8 cellular contexts compared by ENCODE assay signal in the genomic region with DNA sequence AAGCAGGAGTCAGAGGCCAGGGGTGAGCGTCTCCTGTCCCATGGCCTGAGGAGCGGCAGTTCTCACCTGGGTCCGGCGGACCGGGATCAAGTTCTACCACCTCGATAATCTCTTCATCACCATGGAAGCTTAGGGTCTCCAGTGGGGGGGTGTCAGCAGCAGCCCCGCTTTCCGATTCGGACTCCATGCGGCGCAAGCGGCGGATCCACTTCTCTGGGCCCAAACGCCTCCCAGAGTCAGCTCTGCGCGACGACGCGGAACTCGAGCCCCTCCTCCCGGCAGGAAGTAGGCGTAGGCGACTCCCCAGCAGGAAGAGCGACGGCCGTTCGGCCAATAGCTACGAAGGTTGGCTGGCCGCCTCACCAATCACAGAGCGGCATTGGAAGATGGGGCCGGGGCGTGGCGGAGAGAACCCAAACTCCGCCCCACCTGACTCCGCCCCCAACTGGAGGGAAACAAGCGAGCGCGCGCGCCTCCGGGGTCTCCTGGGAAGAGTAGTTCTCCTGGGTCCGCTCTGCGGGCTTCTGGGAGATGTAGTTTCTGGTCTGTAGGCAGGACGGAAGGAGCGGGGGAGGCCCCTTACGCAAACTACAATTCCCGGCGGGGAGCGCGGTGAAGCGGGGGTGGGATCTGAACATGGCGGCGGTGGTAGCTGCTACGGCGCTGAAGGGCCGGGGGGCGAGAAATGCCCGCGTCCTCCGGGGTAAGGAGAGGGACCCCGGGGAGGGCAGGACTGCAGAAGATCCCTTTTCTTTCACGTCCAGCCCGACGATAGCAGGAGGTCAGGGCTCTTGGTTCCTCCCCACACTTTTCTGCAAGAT. TPM values are rescaled to one million over a fixed set of nuclear protein-coding genes. Genes with fewer than 3 reads are reported as not detected.
A peak's percentile ranks its signal among the peaks of the same experiment; 100 is the strongest.
DNase-seq lines count a peak whose midpoint lies in the region; ATAC-seq and TF ChIP-seq lines count a peak whose summit lies in the region.

A gene with protein sequence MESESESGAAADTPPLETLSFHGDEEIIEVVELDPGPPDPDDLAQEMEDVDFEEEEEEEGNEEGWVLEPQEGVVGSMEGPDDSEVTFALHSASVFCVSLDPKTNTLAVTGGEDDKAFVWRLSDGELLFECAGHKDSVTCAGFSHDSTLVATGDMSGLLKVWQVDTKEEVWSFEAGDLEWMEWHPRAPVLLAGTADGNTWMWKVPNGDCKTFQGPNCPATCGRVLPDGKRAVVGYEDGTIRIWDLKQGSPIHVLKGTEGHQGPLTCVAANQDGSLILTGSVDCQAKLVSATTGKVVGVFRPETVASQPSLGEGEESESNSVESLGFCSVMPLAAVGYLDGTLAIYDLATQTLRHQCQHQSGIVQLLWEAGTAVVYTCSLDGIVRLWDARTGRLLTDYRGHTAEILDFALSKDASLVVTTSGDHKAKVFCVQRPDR (minus strand): TSS at position 238 of the 821 bp plus-strand sequence. CDS start 51 bp downstream, at position 187.
A gene with protein sequence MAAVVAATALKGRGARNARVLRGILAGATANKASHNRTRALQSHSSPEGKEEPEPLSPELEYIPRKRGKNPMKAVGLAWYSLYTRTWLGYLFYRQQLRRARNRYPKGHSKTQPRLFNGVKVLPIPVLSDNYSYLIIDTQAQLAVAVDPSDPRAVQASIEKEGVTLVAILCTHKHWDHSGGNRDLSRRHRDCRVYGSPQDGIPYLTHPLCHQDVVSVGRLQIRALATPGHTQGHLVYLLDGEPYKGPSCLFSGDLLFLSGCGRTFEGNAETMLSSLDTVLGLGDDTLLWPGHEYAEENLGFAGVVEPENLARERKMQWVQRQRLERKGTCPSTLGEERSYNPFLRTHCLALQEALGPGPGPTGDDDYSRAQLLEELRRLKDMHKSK (plus strand): TSS at position 620 of the 821 bp plus-strand sequence. CDS start 17 bp downstream, at position 637.

- no peaks in the 10 kb centered on the region for H3K9me3 ChIP-seq in OCI-LY3 (ENCODE audit: insufficient read depth, low read length)

- H3K27me3 Mint-ChIP-seq in endothelial cell (ENCODE audit: unreplicated experiment), result peaks cover 13% of the 10 kb centered on the region
- H3K27me3 Mint-ChIP-seq in mesothelial cell of epicardium (ENCODE audit: low read depth), result no peaks in the 10 kb centered on the region

- H4K20me1 ChIP-seq in OCI-LY3 (ENCODE audit: insufficient read depth, low read length), result no peaks in the 10 kb centered on the region

- peaks cover 6% of the 10 kb centered on the region for H3K79me2 ChIP-seq in OCI-LY3 (ENCODE audit: low read length)

- H3K4me2 ChIP-seq in OCI-LY3 (ENCODE audit: low read length), result peak within 1 kb of the TSS; percentile 98

- H3K4me3 Mint-ChIP-seq in endothelial cell (ENCODE audit: unreplicated experiment) (peak within 1 kb of the TSS; percentile 90), mesothelial cell of epicardium (peak within 1 kb of the TSS; percentile 98)

- ATAC-seq in GM21515 (IDR thresholded peaks at IDR 0.05; ENCODE audit: unreplicated experiment), result peak; percentile 89

- TF ChIP-seq CTCF in OCI-LY3 (IDR thresholded peaks at IDR 0.05; ENCODE audit: low read depth, low read length) (0 out of 2 replicates have a peak, but pooled peaks have one; percentile 8), endothelial cell (IDR thresholded peaks at IDR 0.05; ENCODE audit: unreplicated experiment) (no peak), mesothelial cell of epicardium (IDR thresholded peaks at IDR 0.05; ENCODE audit: unreplicated experiment) (no peak)

- H3K27ac ChIP-seq in OCI-LY3 (ENCODE audit: low read length), result peak within 1 kb of the TSS; percentile 30; the same call in 1 of the 2 replicates

- H3K27me3 ChIP-seq in OCI-LY3 (ENCODE audit: low read depth, low read length), result no peaks in the 10 kb centered on the region

- H3K36me3 Mint-ChIP-seq in endothelial cell (ENCODE audit: low read depth, unreplicated experiment), result peaks cover 43% of the 10 kb centered on the region
- peaks cover 14% of the 10 kb centered on the region for H3K36me3 Mint-ChIP-seq in mesothelial cell of epicardium

- H3K36me3 ChIP-seq in OCI-LY3 (replicated peaks; ENCODE audit: low read depth, low read length), result no peaks in the 10 kb centered on the region

- peak within 1 kb of the TSS; percentile 89 for H3K9ac ChIP-seq in OCI-LY3 (ENCODE audit: low read length)

- H3K4me1 Mint-ChIP-seq in endothelial cell (ENCODE audit: unreplicated experiment) (peaks cover 27% of the 10 kb centered on the region), mesothelial cell of epicardium (peaks cover 27% of the 10 kb centered on the region)

- H2AFZ ChIP-seq in OCI-LY3 (ENCODE audit: low read depth, low read length), result peak within 1 kb of the TSS; percentile 23; the same call in 1 of the 2 replicates

- peaks cover 16% of the 10 kb centered on the region for H3K4me1 ChIP-seq in OCI-LY3 (ENCODE audit: low read length)

- H3K9me3 Mint-ChIP-seq in endothelial cell (ENCODE audit: unreplicated experiment) (no peaks in the 10 kb centered on the region), mesothelial cell of epicardium (no peaks in the 10 kb centered on the region)

- H3K27ac Mint-ChIP-seq in endothelial cell (ENCODE audit: unreplicated experiment), result peak within 1 kb of the TSS; percentile 72
- H3K27ac Mint-ChIP-seq in mesothelial cell of epicardium, result peak within 1 kb of the TSS; percentile 88

- DNase-seq in D341Med (ENCODE audit: low spot score) (peak; percentile 98), HuH-7 (ENCODE audit: low spot score) (peak; percentile 97), endothelial cell (ENCODE audit: low spot score) (peak; percentile 100), mesothelial cell of epicardium (ENCODE audit: low spot score in 2 of 2, unreplicated experiment in 2 of 2) (peak; percentile 100)
- DNase-seq in activated CD8-positive, alpha-beta memory T cell treated with anti-CD3 and anti-CD28 coated beads, Interleukin-2, amount 50 U/mL, for 48 hours, result peak; percentile 100
- DNase-seq in stimulated activated CD8-positive, alpha-beta memory T cell treated with anti-CD3 and anti-CD28 coated beads, Interleukin-15, amount 100 ng/mL, for 48 hours (ENCODE audit: low read depth in 2 of 2), result peak; percentile 100

- peak within 1 kb of the TSS; percentile 99 for H3K4me3 ChIP-seq in OCI-LY3 (ENCODE audit: low read length)

RNA-seq across cellular contexts. Expression of the first gene that starts in this region (rescaled TPM):
- total RNA-seq in endothelial cell (ENCODE audit: unreplicated experiment) (67.6 TPM), mesothelial cell of epicardium (66.6 to 67.2 TPM (median 67.1 TPM) in 3 replicates)

RNA-seq across cellular contexts. Expression of the second gene that starts in this region (rescaled TPM):
- total RNA-seq in endothelial cell (ENCODE audit: unreplicated experiment) (31.7 TPM), mesothelial cell of epicardium (63.2 to 70.4 TPM (median 69.5 TPM) in 3 replicates)

Comparison
In these comparisons a context has a peak if more than half of its experiments do, and no peak if none do; other contexts are left out.
1. Peak in every context shown above with its lines: DNase-seq, ATAC-seq, H3K4me3 ChIP-seq and H3K27ac ChIP-seq.